Comparison of ENCODE assay signal across 1 cellular context in the genomic region with DNA sequence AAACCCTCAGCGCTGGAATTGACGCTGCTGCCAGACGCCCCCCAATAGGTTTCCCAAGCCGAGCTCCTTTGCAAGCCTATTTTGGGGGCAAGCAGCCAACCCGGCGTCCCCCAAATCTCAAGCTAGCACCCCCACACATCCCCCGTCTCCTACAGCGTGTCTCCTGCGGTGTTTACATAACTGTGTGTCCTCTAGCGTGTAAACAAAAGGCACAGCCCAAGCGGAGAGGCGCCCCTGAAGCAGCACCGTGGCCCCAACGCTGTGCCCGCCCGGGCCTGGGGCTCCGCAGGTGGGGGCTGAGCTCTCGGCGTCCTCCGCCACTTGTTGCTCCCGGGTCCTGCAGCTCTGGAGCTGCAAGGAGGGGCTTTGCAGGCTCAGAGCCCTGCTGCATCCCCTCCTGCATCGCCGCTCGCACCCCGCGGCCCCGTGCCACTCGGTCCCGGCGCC.
TF ChIP-seq lines count a peak whose summit lies in the region.

No MANE protein-coding gene starts in this region.

TF ChIP-seq in HepG2, 621 proteins besides CTCF, POLR2A, EP300 and RAD21 (continued from another document and continues in another):
- TF ChIP-seq, protein P1, sequence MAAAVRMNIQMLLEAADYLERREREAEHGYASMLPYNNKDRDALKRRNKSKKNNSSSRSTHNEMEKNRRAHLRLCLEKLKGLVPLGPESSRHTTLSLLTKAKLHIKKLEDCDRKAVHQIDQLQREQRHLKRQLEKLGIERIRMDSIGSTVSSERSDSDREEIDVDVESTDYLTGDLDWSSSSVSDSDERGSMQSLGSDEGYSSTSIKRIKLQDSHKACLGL (CRISPR knock-in tag; IDR thresholded peaks at IDR 0.05) = 0 out of 2 replicates have a peak, but pooled peaks have one; percentile 51
- TF ChIP-seq, protein P2, sequence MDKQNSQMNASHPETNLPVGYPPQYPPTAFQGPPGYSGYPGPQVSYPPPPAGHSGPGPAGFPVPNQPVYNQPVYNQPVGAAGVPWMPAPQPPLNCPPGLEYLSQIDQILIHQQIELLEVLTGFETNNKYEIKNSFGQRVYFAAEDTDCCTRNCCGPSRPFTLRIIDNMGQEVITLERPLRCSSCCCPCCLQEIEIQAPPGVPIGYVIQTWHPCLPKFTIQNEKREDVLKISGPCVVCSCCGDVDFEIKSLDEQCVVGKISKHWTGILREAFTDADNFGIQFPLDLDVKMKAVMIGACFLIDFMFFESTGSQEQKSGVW (CRISPR knock-in tag; IDR thresholded peaks at IDR 0.05; ENCODE audit: borderline replicate concordance) = no peak
- TF ChIP-seq, protein P3, sequence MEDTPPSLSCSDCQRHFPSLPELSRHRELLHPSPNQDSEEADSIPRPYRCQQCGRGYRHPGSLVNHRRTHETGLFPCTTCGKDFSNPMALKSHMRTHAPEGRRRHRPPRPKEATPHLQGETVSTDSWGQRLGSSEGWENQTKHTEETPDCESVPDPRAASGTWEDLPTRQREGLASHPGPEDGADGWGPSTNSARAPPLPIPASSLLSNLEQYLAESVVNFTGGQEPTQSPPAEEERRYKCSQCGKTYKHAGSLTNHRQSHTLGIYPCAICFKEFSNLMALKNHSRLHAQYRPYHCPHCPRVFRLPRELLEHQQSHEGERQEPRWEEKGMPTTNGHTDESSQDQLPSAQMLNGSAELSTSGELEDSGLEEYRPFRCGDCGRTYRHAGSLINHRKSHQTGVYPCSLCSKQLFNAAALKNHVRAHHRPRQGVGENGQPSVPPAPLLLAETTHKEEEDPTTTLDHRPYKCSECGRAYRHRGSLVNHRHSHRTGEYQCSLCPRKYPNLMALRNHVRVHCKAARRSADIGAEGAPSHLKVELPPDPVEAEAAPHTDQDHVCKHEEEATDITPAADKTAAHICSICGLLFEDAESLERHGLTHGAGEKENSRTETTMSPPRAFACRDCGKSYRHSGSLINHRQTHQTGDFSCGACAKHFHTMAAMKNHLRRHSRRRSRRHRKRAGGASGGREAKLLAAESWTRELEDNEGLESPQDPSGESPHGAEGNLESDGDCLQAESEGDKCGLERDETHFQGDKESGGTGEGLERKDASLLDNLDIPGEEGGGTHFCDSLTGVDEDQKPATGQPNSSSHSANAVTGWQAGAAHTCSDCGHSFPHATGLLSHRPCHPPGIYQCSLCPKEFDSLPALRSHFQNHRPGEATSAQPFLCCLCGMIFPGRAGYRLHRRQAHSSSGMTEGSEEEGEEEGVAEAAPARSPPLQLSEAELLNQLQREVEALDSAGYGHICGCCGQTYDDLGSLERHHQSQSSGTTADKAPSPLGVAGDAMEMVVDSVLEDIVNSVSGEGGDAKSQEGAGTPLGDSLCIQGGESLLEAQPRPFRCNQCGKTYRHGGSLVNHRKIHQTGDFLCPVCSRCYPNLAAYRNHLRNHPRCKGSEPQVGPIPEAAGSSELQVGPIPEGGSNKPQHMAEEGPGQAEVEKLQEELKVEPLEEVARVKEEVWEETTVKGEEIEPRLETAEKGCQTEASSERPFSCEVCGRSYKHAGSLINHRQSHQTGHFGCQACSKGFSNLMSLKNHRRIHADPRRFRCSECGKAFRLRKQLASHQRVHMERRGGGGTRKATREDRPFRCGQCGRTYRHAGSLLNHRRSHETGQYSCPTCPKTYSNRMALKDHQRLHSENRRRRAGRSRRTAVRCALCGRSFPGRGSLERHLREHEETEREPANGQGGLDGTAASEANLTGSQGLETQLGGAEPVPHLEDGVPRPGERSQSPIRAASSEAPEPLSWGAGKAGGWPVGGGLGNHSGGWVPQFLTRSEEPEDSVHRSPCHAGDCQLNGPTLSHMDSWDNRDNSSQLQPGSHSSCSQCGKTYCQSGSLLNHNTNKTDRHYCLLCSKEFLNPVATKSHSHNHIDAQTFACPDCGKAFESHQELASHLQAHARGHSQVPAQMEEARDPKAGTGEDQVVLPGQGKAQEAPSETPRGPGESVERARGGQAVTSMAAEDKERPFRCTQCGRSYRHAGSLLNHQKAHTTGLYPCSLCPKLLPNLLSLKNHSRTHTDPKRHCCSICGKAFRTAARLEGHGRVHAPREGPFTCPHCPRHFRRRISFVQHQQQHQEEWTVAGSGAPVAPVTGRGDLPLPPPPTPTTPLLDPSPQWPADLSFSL (CRISPR knock-in tag; IDR thresholded peaks at IDR 0.05) = 0 out of 2 replicates have a peak, but pooled peaks have one; percentile 5
- TF ChIP-seq YEATS2 (CRISPR knock-in tag; IDR thresholded peaks at IDR 0.05; ENCODE audit: borderline replicate concordance) (no peak), ZNF570 (CRISPR knock-in tag; IDR thresholded peaks at IDR 0.05; ENCODE audit: borderline replicate concordance) (no peak), PRMT3 (CRISPR knock-in tag; IDR thresholded peaks at IDR 0.05; ENCODE audit: borderline replicate concordance, low read depth) (no peak), GFI1 (CRISPR knock-in tag; IDR thresholded peaks at IDR 0.05; ENCODE audit: borderline replicate concordance) (0 out of 2 replicates have a peak, but pooled peaks have one; percentile 2), ARNT2 (CRISPR knock-in tag; IDR thresholded peaks at IDR 0.05; ENCODE audit: low read depth) (peak; percentile 37; the same call in 1 of the 2 replicates), PTBP1 (IDR thresholded peaks at IDR 0.05; ENCODE audit: low read depth, low read length, poor library complexity, severe bottlenecking) (no peak), ZNF543 (CRISPR knock-in tag; IDR thresholded peaks at IDR 0.05) (no peak), FOXK1 (CRISPR knock-in tag; IDR thresholded peaks at IDR 0.05; ENCODE audit: borderline replicate concordance, low read depth) (peak; percentile 20; the same call in 1 of the 2 replicates), NONO (IDR thresholded peaks at IDR 0.05) (no peak), NONO (CRISPR knock-in tag; conservative IDR thresholded peaks at IDR 0.05) (0 out of 2 replicates have a peak, but pooled peaks have one; percentile 18), ISL2 (CRISPR knock-in tag; IDR thresholded peaks at IDR 0.05) (0 out of 2 replicates have a peak, but pooled peaks have one; percentile 9), ZNF430 (CRISPR knock-in tag; IDR thresholded peaks at IDR 0.05) (no peak), ZNF441 (CRISPR knock-in tag; IDR thresholded peaks at IDR 0.05; ENCODE audit: borderline replicate concordance) (0 out of 2 replicates have a peak, but pooled peaks have one; percentile 34), HOXA9 (CRISPR knock-in tag; IDR thresholded peaks at IDR 0.05; ENCODE audit: borderline replicate concordance) (0 out of 2 replicates have a peak, but pooled peaks have one; percentile 37), MAFG (CRISPR knock-in tag; IDR thresholded peaks at IDR 0.05) (no peak), ZNF253 (CRISPR knock-in tag; IDR thresholded peaks at IDR 0.05; ENCODE audit: borderline replicate concordance) (peak; percentile 49; the same call in 1 of the 2 replicates), ZNF781 (CRISPR knock-in tag; IDR thresholded peaks at IDR 0.05; ENCODE audit: borderline replicate concordance, not compliant biosample characterization) (no peak), KDM5B (CRISPR knock-in tag; IDR thresholded peaks at IDR 0.05; ENCODE audit: borderline replicate concordance) (0 out of 2 replicates have a peak, but pooled peaks have one; percentile 59)
- TF ChIP-seq, protein P4, sequence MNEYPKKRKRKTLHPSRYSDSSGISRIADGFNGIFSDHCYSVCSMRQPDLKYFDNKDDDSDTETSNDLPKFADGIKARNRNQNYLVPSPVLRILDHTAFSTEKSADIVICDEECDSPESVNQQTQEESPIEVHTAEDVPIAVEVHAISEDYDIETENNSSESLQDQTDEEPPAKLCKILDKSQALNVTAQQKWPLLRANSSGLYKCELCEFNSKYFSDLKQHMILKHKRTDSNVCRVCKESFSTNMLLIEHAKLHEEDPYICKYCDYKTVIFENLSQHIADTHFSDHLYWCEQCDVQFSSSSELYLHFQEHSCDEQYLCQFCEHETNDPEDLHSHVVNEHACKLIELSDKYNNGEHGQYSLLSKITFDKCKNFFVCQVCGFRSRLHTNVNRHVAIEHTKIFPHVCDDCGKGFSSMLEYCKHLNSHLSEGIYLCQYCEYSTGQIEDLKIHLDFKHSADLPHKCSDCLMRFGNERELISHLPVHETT (CRISPR knock-in tag; conservative IDR thresholded peaks at IDR 0.05) = no peak
- TF ChIP-seq, protein P5, sequence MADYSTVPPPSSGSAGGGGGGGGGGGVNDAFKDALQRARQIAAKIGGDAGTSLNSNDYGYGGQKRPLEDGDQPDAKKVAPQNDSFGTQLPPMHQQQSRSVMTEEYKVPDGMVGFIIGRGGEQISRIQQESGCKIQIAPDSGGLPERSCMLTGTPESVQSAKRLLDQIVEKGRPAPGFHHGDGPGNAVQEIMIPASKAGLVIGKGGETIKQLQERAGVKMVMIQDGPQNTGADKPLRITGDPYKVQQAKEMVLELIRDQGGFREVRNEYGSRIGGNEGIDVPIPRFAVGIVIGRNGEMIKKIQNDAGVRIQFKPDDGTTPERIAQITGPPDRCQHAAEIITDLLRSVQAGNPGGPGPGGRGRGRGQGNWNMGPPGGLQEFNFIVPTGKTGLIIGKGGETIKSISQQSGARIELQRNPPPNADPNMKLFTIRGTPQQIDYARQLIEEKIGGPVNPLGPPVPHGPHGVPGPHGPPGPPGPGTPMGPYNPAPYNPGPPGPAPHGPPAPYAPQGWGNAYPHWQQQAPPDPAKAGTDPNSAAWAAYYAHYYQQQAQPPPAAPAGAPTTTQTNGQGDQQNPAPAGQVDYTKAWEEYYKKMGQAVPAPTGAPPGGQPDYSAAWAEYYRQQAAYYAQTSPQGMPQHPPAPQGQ (CRISPR knock-in tag; IDR thresholded peaks at IDR 0.05; ENCODE audit: borderline replicate concordance) = no peak
- TF ChIP-seq, protein P6, sequence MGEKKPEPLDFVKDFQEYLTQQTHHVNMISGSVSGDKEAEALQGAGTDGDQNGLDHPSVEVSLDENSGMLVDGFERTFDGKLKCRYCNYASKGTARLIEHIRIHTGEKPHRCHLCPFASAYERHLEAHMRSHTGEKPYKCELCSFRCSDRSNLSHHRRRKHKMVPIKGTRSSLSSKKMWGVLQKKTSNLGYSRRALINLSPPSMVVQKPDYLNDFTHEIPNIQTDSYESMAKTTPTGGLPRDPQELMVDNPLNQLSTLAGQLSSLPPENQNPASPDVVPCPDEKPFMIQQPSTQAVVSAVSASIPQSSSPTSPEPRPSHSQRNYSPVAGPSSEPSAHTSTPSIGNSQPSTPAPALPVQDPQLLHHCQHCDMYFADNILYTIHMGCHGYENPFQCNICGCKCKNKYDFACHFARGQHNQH (CRISPR knock-in tag; IDR thresholded peaks at IDR 0.05) = 0 out of 2 replicates have a peak, but pooled peaks have one; percentile 10
- TF ChIP-seq, protein P7, sequence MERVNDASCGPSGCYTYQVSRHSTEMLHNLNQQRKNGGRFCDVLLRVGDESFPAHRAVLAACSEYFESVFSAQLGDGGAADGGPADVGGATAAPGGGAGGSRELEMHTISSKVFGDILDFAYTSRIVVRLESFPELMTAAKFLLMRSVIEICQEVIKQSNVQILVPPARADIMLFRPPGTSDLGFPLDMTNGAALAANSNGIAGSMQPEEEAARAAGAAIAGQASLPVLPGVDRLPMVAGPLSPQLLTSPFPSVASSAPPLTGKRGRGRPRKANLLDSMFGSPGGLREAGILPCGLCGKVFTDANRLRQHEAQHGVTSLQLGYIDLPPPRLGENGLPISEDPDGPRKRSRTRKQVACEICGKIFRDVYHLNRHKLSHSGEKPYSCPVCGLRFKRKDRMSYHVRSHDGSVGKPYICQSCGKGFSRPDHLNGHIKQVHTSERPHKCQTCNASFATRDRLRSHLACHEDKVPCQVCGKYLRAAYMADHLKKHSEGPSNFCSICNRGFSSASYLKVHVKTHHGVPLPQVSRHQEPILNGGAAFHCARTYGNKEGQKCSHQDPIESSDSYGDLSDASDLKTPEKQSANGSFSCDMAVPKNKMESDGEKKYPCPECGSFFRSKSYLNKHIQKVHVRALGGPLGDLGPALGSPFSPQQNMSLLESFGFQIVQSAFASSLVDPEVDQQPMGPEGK (CRISPR knock-in tag; IDR thresholded peaks at IDR 0.05) = peak; percentile 25; the same call in 1 of the 2 replicates
- TF ChIP-seq, protein P8, sequence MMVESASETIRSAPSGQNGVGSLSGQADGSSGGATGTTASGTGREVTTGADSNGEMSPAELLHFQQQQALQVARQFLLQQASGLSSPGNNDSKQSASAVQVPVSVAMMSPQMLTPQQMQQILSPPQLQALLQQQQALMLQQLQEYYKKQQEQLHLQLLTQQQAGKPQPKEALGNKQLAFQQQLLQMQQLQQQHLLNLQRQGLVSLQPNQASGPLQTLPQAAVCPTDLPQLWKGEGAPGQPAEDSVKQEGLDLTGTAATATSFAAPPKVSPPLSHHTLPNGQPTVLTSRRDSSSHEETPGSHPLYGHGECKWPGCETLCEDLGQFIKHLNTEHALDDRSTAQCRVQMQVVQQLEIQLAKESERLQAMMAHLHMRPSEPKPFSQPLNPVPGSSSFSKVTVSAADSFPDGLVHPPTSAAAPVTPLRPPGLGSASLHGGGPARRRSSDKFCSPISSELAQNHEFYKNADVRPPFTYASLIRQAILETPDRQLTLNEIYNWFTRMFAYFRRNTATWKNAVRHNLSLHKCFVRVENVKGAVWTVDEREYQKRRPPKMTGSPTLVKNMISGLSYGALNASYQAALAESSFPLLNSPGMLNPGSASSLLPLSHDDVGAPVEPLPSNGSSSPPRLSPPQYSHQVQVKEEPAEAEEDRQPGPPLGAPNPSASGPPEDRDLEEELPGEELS (CRISPR knock-in tag; IDR thresholded peaks at IDR 0.05) = peak; percentile 21; the same call in 1 of the 2 replicates
- TF ChIP-seq, protein P9, sequence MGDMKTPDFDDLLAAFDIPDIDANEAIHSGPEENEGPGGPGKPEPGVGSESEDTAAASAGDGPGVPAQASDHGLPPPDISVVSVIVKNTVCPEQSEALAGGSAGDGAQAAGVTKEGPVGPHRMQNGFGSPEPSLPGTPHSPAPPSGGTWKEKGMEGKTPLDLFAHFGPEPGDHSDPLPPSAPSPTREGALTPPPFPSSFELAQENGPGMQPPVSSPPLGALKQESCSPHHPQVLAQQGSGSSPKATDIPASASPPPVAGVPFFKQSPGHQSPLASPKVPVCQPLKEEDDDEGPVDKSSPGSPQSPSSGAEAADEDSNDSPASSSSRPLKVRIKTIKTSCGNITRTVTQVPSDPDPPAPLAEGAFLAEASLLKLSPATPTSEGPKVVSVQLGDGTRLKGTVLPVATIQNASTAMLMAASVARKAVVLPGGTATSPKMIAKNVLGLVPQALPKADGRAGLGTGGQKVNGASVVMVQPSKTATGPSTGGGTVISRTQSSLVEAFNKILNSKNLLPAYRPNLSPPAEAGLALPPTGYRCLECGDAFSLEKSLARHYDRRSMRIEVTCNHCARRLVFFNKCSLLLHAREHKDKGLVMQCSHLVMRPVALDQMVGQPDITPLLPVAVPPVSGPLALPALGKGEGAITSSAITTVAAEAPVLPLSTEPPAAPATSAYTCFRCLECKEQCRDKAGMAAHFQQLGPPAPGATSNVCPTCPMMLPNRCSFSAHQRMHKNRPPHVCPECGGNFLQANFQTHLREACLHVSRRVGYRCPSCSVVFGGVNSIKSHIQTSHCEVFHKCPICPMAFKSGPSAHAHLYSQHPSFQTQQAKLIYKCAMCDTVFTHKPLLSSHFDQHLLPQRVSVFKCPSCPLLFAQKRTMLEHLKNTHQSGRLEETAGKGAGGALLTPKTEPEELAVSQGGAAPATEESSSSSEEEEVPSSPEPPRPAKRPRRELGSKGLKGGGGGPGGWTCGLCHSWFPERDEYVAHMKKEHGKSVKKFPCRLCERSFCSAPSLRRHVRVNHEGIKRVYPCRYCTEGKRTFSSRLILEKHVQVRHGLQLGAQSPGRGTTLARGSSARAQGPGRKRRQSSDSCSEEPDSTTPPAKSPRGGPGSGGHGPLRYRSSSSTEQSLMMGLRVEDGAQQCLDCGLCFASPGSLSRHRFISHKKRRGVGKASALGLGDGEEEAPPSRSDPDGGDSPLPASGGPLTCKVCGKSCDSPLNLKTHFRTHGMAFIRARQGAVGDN (CRISPR knock-in tag; IDR thresholded peaks at IDR 0.05) = no peak
- TF ChIP-seq, protein P10, sequence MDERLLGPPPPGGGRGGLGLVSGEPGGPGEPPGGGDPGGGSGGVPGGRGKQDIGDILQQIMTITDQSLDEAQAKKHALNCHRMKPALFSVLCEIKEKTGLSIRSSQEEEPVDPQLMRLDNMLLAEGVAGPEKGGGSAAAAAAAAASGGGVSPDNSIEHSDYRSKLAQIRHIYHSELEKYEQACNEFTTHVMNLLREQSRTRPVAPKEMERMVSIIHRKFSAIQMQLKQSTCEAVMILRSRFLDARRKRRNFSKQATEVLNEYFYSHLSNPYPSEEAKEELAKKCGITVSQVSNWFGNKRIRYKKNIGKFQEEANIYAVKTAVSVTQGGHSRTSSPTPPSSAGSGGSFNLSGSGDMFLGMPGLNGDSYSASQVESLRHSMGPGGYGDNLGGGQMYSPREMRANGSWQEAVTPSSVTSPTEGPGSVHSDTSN (CRISPR knock-in tag; IDR thresholded peaks at IDR 0.05) = no peak
